1 cellular context compared by ENCODE assay signal in the genomic region with DNA sequence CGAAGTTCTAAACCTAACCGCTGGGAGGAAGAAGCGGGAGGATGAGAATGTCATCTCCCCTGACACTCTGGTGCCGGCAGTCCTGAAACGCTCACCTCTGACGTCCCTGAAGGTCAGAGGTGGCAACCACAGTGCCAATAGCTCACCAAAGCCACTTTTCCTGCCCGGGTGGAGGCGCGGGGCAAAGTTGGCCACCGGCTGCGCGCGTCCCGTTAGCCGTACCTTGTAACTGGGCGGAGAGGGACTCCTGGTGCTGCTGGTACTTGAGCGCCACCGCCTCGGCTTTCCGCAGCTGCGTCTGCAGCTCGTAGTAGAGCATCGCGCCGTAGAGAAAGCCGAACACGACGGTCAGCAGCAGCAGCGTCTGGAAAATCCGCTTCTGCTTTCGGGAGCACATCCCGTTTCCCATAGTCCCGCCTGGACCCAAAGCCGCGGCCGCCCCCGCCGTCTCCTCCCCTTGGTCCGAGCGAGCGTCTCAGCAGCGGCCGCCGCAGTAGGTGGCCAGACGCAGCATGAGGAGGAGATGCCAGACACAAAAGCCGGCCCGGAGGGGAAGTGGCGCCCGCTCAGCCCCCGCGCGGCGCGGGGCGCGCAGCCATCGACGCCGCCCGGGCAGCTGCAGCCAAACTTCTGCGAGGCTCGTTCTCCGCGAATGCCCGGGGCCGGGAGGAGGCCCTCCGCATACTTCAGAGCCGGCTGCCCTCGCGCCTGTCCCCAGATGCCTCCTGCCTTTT.
TF ChIP-seq lines count a peak whose summit lies in the region.

No MANE protein-coding gene starts in this region.

TF ChIP-seq in HepG2, 621 proteins besides CTCF, POLR2A, EP300 and RAD21 (continued from another document and continues in another):
- peak; percentile 27 for TF ChIP-seq RBM39 (IDR thresholded peaks at IDR 0.05; ENCODE audit: low read depth, low read length, poor library complexity, severe bottlenecking)
- TF ChIP-seq ISX (CRISPR knock-in tag; conservative IDR thresholded peaks at IDR 0.05) = no peak
- peak; percentile 69 for TF ChIP-seq TARDBP (CRISPR knock-in tag; IDR thresholded peaks at IDR 0.05)
- TF ChIP-seq, protein P1, sequence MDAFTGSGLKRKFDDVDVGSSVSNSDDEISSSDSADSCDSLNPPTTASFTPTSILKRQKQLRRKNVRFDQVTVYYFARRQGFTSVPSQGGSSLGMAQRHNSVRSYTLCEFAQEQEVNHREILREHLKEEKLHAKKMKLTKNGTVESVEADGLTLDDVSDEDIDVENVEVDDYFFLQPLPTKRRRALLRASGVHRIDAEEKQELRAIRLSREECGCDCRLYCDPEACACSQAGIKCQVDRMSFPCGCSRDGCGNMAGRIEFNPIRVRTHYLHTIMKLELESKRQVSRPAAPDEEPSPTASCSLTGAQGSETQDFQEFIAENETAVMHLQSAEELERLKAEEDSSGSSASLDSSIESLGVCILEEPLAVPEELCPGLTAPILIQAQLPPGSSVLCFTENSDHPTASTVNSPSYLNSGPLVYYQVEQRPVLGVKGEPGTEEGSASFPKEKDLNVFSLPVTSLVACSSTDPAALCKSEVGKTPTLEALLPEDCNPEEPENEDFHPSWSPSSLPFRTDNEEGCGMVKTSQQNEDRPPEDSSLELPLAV (CRISPR knock-in tag; conservative IDR thresholded peaks at IDR 0.05; ENCODE audit: low read depth) = no peak
- TF ChIP-seq TBL1XR1 (IDR thresholded peaks at IDR 0.05; ENCODE audit: borderline replicate concordance, low read length, partially characterized antibody) = no peak
- 0 out of 2 replicates have a peak, but pooled peaks have one; percentile 18 for TF ChIP-seq ZNF816 (CRISPR knock-in tag; IDR thresholded peaks at IDR 0.05; ENCODE audit: borderline replicate concordance)
- no peak for TF ChIP-seq REXO4 (CRISPR knock-in tag; IDR thresholded peaks at IDR 0.05; ENCODE audit: borderline replicate concordance)
- TF ChIP-seq, protein P2, sequence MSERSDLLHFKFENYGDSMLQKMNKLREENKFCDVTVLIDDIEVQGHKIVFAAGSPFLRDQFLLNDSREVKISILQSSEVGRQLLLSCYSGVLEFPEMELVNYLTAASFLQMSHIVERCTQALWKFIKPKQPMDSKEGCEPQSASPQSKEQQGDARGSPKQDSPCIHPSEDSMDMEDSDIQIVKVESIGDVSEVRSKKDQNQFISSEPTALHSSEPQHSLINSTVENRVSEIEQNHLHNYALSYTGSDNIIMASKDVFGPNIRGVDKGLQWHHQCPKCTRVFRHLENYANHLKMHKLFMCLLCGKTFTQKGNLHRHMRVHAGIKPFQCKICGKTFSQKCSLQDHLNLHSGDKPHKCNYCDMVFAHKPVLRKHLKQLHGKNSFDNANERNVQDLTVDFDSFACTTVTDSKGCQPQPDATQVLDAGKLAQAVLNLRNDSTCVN (CRISPR knock-in tag; IDR thresholded peaks at IDR 0.05; ENCODE audit: borderline replicate concordance) = no peak
- TF ChIP-seq ZNF296 (CRISPR knock-in tag; conservative IDR thresholded peaks at IDR 0.05) = no peak
- no peak for TF ChIP-seq ELF4 (CRISPR knock-in tag; IDR thresholded peaks at IDR 0.05; ENCODE audit: borderline replicate concordance)
- no peak for TF ChIP-seq ZNF282 (IDR thresholded peaks at IDR 0.05; ENCODE audit: partially characterized antibody)
- no peak for TF ChIP-seq ZBTB1 (CRISPR knock-in tag; IDR thresholded peaks at IDR 0.05; ENCODE audit: borderline replicate concordance)
- TF ChIP-seq, protein P3, sequence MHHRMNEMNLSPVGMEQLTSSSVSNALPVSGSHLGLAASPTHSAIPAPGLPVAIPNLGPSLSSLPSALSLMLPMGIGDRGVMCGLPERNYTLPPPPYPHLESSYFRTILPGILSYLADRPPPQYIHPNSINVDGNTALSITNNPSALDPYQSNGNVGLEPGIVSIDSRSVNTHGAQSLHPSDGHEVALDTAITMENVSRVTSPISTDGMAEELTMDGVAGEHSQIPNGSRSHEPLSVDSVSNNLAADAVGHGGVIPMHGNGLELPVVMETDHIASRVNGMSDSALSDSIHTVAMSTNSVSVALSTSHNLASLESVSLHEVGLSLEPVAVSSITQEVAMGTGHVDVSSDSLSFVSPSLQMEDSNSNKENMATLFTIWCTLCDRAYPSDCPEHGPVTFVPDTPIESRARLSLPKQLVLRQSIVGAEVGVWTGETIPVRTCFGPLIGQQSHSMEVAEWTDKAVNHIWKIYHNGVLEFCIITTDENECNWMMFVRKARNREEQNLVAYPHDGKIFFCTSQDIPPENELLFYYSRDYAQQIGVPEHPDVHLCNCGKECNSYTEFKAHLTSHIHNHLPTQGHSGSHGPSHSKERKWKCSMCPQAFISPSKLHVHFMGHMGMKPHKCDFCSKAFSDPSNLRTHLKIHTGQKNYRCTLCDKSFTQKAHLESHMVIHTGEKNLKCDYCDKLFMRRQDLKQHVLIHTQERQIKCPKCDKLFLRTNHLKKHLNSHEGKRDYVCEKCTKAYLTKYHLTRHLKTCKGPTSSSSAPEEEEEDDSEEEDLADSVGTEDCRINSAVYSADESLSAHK (CRISPR knock-in tag; IDR thresholded peaks at IDR 0.05; ENCODE audit: borderline replicate concordance) = no peak
- TF ChIP-seq KLF6 (CRISPR knock-in tag; IDR thresholded peaks at IDR 0.05) = no peak
- TF ChIP-seq, protein P4, sequence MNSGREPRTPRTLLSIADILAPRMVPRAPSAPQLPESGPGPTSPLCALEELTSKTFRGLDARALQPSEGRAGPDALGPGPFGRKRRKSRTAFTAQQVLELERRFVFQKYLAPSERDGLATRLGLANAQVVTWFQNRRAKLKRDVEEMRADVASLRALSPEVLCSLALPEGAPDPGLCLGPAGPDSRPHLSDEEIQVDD (CRISPR knock-in tag; IDR thresholded peaks at IDR 0.05; ENCODE audit: borderline replicate concordance) = no peak
- TF ChIP-seq, protein P5, sequence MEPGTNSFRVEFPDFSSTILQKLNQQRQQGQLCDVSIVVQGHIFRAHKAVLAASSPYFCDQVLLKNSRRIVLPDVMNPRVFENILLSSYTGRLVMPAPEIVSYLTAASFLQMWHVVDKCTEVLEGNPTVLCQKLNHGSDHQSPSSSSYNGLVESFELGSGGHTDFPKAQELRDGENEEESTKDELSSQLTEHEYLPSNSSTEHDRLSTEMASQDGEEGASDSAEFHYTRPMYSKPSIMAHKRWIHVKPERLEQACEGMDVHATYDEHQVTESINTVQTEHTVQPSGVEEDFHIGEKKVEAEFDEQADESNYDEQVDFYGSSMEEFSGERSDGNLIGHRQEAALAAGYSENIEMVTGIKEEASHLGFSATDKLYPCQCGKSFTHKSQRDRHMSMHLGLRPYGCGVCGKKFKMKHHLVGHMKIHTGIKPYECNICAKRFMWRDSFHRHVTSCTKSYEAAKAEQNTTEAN (CRISPR knock-in tag; conservative IDR thresholded peaks at IDR 0.05) = no peak
- TF ChIP-seq, protein P6, sequence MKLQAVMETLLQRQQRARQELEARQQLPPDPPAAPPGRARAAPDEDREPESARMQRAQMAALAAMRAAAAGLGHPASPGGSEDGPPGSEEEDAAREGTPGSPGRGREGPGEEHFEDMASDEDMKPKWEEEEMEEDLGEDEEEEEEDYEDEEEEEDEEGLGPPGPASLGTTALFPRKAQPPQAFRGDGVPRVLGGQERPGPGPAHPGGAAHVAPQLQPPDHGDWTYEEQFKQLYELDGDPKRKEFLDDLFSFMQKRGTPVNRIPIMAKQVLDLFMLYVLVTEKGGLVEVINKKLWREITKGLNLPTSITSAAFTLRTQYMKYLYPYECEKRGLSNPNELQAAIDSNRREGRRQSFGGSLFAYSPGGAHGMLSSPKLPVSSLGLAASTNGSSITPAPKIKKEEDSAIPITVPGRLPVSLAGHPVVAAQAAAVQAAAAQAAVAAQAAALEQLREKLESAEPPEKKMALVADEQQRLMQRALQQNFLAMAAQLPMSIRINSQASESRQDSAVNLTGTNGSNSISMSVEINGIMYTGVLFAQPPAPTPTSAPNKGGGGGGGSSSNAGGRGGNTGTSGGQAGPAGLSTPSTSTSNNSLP (IDR thresholded peaks at IDR 0.05; ENCODE audit: low read depth, low read length) = no peak
- TF ChIP-seq ZNF510 (CRISPR knock-in tag; IDR thresholded peaks at IDR 0.05; ENCODE audit: low read depth) = no peak
- no peak for TF ChIP-seq ZNF441 (CRISPR knock-in tag; IDR thresholded peaks at IDR 0.05; ENCODE audit: borderline replicate concordance)
- TF ChIP-seq, protein P7, sequence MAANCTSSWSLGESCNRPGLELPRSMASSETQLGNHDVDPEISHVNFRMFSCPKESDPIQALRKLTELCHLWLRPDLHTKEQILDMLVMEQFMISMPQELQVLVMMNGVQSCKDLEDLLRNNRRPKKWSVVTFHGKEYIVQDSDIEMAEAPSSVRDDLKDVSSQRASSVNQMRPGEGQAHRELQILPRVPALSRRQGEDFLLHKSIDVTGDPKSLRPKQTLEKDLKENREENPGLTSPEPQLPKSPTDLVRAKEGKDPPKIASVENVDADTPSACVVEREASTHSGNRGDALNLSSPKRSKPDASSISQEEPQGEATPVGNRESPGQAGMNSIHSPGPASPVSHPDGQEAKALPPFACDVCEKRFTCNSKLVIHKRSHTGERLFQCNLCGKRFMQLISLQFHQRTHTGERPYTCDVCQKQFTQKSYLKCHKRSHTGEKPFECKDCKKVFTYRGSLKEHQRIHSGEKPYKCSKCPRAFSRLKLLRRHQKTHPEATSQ (CRISPR knock-in tag; IDR thresholded peaks at IDR 0.05; ENCODE audit: borderline replicate concordance) = no peak
- no peak for TF ChIP-seq ZFP62 (CRISPR knock-in tag; IDR thresholded peaks at IDR 0.05)
- no peak for TF ChIP-seq TP53 (CRISPR knock-in tag; conservative IDR thresholded peaks at IDR 0.05)
- TF ChIP-seq, protein P8, sequence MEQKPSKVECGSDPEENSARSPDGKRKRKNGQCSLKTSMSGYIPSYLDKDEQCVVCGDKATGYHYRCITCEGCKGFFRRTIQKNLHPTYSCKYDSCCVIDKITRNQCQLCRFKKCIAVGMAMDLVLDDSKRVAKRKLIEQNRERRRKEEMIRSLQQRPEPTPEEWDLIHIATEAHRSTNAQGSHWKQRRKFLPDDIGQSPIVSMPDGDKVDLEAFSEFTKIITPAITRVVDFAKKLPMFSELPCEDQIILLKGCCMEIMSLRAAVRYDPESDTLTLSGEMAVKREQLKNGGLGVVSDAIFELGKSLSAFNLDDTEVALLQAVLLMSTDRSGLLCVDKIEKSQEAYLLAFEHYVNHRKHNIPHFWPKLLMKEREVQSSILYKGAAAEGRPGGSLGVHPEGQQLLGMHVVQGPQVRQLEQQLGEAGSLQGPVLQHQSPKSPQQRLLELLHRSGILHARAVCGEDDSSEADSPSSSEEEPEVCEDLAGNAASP (CRISPR knock-in tag; IDR thresholded peaks at IDR 0.05; ENCODE audit: borderline replicate concordance) = peak; percentile 17; the same call in 1 of the 2 replicates
- no peak for TF ChIP-seq KDM6A (CRISPR knock-in tag; IDR thresholded peaks at IDR 0.05; ENCODE audit: low read depth)
- TF ChIP-seq, protein P9, sequence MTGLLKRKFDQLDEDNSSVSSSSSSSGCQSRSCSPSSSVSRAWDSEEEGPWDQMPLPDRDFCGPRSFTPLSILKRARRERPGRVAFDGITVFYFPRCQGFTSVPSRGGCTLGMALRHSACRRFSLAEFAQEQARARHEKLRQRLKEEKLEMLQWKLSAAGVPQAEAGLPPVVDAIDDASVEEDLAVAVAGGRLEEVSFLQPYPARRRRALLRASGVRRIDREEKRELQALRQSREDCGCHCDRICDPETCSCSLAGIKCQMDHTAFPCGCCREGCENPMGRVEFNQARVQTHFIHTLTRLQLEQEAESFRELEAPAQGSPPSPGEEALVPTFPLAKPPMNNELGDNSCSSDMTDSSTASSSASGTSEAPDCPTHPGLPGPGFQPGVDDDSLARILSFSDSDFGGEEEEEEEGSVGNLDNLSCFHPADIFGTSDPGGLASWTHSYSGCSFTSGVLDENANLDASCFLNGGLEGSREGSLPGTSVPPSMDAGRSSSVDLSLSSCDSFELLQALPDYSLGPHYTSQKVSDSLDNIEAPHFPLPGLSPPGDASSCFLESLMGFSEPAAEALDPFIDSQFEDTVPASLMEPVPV (CRISPR knock-in tag; IDR thresholded peaks at IDR 0.05) = no peak
- TF ChIP-seq MATR3 (CRISPR knock-in tag; IDR thresholded peaks at IDR 0.05) = no peak
- TF ChIP-seq NFRKB (IDR thresholded peaks at IDR 0.05) = no peak
- TF ChIP-seq, protein P10, sequence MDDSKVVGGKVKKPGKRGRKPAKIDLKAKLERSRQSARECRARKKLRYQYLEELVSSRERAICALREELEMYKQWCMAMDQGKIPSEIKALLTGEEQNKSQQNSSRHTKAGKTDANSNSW (CRISPR knock-in tag; IDR thresholded peaks at IDR 0.05; ENCODE audit: borderline replicate concordance) = no peak; the same call in 1 of the 2 replicates
- TF ChIP-seq ZNF251 (CRISPR knock-in tag; IDR thresholded peaks at IDR 0.05) = no peak
- TF ChIP-seq ZNF660 (CRISPR knock-in tag; IDR thresholded peaks at IDR 0.05; ENCODE audit: borderline replicate concordance, low read depth) = no peak
- no peak for TF ChIP-seq RELA (CRISPR knock-in tag; IDR thresholded peaks at IDR 0.05)
- TF ChIP-seq SATB2 (CRISPR knock-in tag; IDR thresholded peaks at IDR 0.05) = no peak
- TF ChIP-seq MYC (CRISPR knock-in tag; IDR thresholded peaks at IDR 0.05; ENCODE audit: borderline replicate concordance) = 0 out of 2 replicates have a peak, but pooled peaks have one; percentile 1
- TF ChIP-seq, protein P11, sequence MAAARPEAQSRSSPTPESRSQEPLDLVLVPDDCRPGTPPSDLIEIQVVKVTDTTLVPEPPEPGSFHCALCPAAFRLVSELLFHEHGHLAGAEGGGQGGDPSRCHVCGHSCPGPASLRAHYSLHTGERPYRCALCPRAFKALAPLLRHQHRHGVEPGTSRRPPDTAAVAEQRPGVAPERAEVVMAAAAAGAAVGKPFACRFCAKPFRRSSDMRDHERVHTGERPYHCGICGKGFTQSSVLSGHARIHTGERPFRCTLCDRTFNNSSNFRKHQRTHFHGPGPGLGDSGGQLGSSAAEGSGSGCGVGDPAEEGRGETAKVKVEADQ (CRISPR knock-in tag; IDR thresholded peaks at IDR 0.05; ENCODE audit: borderline replicate concordance) = no peak
- peak; percentile 86 for TF ChIP-seq AGO2 (optimal IDR thresholded peaks at IDR 0.05; ENCODE audit: low read depth, low read length)
- no peak for TF ChIP-seq WIZ (CRISPR knock-in tag; IDR thresholded peaks at IDR 0.05)
- no peak for TF ChIP-seq ZNF547 (CRISPR knock-in tag; IDR thresholded peaks at IDR 0.05)
- TF ChIP-seq, protein P12, sequence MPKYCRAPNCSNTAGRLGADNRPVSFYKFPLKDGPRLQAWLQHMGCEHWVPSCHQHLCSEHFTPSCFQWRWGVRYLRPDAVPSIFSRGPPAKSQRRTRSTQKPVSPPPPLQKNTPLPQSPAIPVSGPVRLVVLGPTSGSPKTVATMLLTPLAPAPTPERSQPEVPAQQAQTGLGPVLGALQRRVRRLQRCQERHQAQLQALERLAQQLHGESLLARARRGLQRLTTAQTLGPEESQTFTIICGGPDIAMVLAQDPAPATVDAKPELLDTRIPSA (CRISPR knock-in tag; IDR thresholded peaks at IDR 0.05; ENCODE audit: borderline replicate concordance) = no peak
- TF ChIP-seq MTF2 (CRISPR knock-in tag; IDR thresholded peaks at IDR 0.05; ENCODE audit: borderline replicate concordance) = no peak
- TF ChIP-seq, protein P13, sequence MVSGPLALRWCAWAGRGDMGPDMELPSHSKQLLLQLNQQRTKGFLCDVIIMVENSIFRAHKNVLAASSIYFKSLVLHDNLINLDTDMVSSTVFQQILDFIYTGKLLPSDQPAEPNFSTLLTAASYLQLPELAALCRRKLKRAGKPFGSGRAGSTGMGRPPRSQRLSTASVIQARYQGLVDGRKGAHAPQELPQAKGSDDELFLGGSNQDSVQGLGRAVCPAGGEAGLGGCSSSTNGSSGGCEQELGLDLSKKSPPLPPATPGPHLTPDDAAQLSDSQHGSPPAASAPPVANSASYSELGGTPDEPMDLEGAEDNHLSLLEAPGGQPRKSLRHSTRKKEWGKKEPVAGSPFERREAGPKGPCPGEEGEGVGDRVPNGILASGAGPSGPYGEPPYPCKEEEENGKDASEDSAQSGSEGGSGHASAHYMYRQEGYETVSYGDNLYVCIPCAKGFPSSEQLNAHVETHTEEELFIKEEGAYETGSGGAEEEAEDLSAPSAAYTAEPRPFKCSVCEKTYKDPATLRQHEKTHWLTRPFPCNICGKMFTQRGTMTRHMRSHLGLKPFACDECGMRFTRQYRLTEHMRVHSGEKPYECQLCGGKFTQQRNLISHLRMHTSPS (CRISPR knock-in tag; IDR thresholded peaks at IDR 0.05; ENCODE audit: low read depth) = 0 out of 2 replicates have a peak, but pooled peaks have one; percentile 48
- no peak for TF ChIP-seq MBNL3 (CRISPR knock-in tag; conservative IDR thresholded peaks at IDR 0.05)
